8 cellular contexts compared by ENCODE assay signal in genomic region chr3:49723301-49723630, GRCh38. TPM values are rescaled to one million over a fixed set of nuclear protein-coding genes. Genes with fewer than 3 reads are reported as not detected.
DNase-seq lines count a peak whose midpoint lies in the region; ATAC-seq and TF ChIP-seq lines count a peak whose summit lies in the region.

No MANE protein-coding gene starts in this region.

- CTCF ChIA-PET in HEK293 (lab: Yijun Ruan, JAX) = interaction anchor here (0.6 to 0.7 kb wide), 2 partner anchors 12 to 183 kb away, joined by 3 read pairs; no protein-coding TSS in a partner anchor

- no peaks in the 10 kb centered on the region for H3K4me1 ChIP-seq in BE2C
- no peaks in the 10 kb centered on the region for H3K4me1 ChIP-seq in HEK293 (ENCODE audit: control insufficient read depth, insufficient read depth, low read length)
- H3K4me1 ChIP-seq in RWPE2 (ENCODE audit: insufficient read depth, poor library complexity, severe bottlenecking) = no peaks in the 10 kb centered on the region
- H3K4me1 ChIP-seq in adipocyte (ENCODE audit: control insufficient read depth, insufficient read depth, low read length) = peaks cover 33% of the 10 kb centered on the region
- H3K4me1 ChIP-seq in psoas muscle = peaks cover 36% of the 10 kb centered on the region

- POLR2A ChIA-PET in HEK293 (lab: Yijun Ruan, JAX) = interaction anchor here (0.5 to 1.7 kb wide), 7 partner anchors 8 to 1945 kb away, joined by 3 to 9 read pairs (median 4); partner anchors contain the start of gene IP6K1

- H3K9ac ChIP-seq in adipocyte (ENCODE audit: low read length) = peak overlapping the region; percentile 99

- no peaks in the 10 kb centered on the region; the same call in none of the 2 replicates for H3K36me3 ChIP-seq in BE2C
- peaks cover 0 to 77% of the 10 kb centered on the region in 2 experiments; a peak in 1 of 3 replicates for H3K36me3 ChIP-seq in HEK293 (ENCODE audit: control insufficient read depth in 2 of 2, insufficient read depth in 1 of 2, low read length in 2 of 2)
- peaks cover 24% of the 10 kb centered on the region for H3K36me3 ChIP-seq in RWPE2 (ENCODE audit: low read depth)
- H3K36me3 ChIP-seq in adipocyte (ENCODE audit: control insufficient read depth, insufficient read depth, low read length, severe bottlenecking) = peaks cover 43% of the 10 kb centered on the region
- peaks cover 2 to 60% of the 10 kb centered on the region in 2 donors for H3K36me3 ChIP-seq in psoas muscle (ENCODE audit: insufficient read depth in 1 of 2, low read depth in 1 of 2)

- intact Hi-C loops in left ventricle myocardium superior (cut with micrococcal nuclease) (no loop called here), psoas muscle (cut with DNase I) (no loop called here)

- peak overlapping the region; percentile 84 for H3K4me3 ChIP-seq in BE2C (ENCODE audit: low read depth, low read length)
- peak overlapping the region; percentile 90 for H3K4me3 ChIP-seq in HEK293 (ENCODE audit: low read depth, low read length)
- H3K4me3 ChIP-seq in RWPE2 (ENCODE audit: severe bottlenecking) = peak overlapping the region; percentile 96
- peak overlapping the region; percentile 99 for H3K4me3 ChIP-seq in adipocyte (ENCODE audit: low read length)
- H3K4me3 ChIP-seq in psoas muscle = peak overlapping the region; percentile 83

- whole genome bisulfite sequencing in psoas muscle, 3 donors = 0% methylated on average over 13 to 20 of the region's 20 CpGs

- no peaks in the 10 kb centered on the region for H3K9me3 ChIP-seq in BE2C
- H3K9me3 ChIP-seq in HEK293 (ENCODE audit: control insufficient read depth, insufficient read depth, low read depth, low read length) = no peaks in the 10 kb centered on the region
- H3K9me3 ChIP-seq in RWPE2 (ENCODE audit: severe bottlenecking) = no peaks in the 10 kb centered on the region
- H3K9me3 ChIP-seq in adipocyte (ENCODE audit: control insufficient read depth, low read length) = no peaks in the 10 kb centered on the region
- H3K9me3 ChIP-seq in psoas muscle = no peaks in the 10 kb centered on the region

- H3K27me3 ChIP-seq in BE2C (no peaks in the 10 kb centered on the region), RWPE2 (ENCODE audit: insufficient read depth, poor library complexity, severe bottlenecking) (no peaks in the 10 kb centered on the region), adipocyte (replicated peaks; ENCODE audit: control insufficient read depth, insufficient read depth, low read length) (no peaks in the 10 kb centered on the region), psoas muscle (ENCODE audit: insufficient read depth in 3 of 3, low read length in 2 of 3) (no peaks in the 10 kb centered on the region)

- TF ChIP-seq CTCF in BE2C (IDR thresholded peaks at IDR 0.05; ENCODE audit: low read depth, low read length) (no peak), HEK293 (tag by site-specific recombination; IDR thresholded peaks at IDR 0.05) (no peak), RWPE2 (IDR thresholded peaks at IDR 0.05; ENCODE audit: poor library complexity, severe bottlenecking) (no peak), psoas muscle (IDR thresholded peaks at IDR 0.05) (no peak)

- ATAC-seq in RWPE2 (ENCODE audit: low read depth) (no peak), left ventricle myocardium superior (peak; percentile 13), psoas muscle (peak; percentile 39 to 57 (median 52)), GM18502 (IDR thresholded peaks at IDR 0.05; ENCODE audit: poor library complexity, unreplicated experiment) (no peak), HG03521 (IDR thresholded peaks at IDR 0.05; ENCODE audit: unreplicated experiment) (no peak)

- DNase-seq in BE2C = peak; percentile 39
- peak; percentile 68 for DNase-seq in RWPE2 (ENCODE audit: low spot score)
- DNase-seq in adipocyte (ENCODE audit: low read depth) = peak; percentile 72
- DNase-seq in left ventricle myocardium superior = peak; percentile 72
- peak; percentile 68 to 84 for DNase-seq in psoas muscle

- H3K27ac ChIP-seq in HEK293 (ENCODE audit: extremely low read depth, low read depth, low read length) (peak overlapping the region; percentile 87), RWPE2 (ENCODE audit: poor library complexity, severe bottlenecking) (peak overlapping the region; percentile 64), psoas muscle (peak overlapping the region; percentile 94)

TF ChIP-seq in HEK293, 187 proteins besides CTCF, POLR2A, EP300 and RAD21:
- TF ChIP-seq, protein P1, sequence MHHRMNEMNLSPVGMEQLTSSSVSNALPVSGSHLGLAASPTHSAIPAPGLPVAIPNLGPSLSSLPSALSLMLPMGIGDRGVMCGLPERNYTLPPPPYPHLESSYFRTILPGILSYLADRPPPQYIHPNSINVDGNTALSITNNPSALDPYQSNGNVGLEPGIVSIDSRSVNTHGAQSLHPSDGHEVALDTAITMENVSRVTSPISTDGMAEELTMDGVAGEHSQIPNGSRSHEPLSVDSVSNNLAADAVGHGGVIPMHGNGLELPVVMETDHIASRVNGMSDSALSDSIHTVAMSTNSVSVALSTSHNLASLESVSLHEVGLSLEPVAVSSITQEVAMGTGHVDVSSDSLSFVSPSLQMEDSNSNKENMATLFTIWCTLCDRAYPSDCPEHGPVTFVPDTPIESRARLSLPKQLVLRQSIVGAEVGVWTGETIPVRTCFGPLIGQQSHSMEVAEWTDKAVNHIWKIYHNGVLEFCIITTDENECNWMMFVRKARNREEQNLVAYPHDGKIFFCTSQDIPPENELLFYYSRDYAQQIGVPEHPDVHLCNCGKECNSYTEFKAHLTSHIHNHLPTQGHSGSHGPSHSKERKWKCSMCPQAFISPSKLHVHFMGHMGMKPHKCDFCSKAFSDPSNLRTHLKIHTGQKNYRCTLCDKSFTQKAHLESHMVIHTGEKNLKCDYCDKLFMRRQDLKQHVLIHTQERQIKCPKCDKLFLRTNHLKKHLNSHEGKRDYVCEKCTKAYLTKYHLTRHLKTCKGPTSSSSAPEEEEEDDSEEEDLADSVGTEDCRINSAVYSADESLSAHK (tag by site-specific recombination; IDR thresholded peaks at IDR 0.05) = no peak
- TF ChIP-seq ZBTB6 (tag by site-specific recombination; IDR thresholded peaks at IDR 0.05) (no peak), ZNF544 (tag by site-specific recombination; IDR thresholded peaks at IDR 0.05) (no peak), ZFHX2 (tag by site-specific recombination; conservative IDR thresholded peaks at IDR 0.05) (no peak), ELK4 (IDR thresholded peaks at IDR 0.05; ENCODE audit: borderline replicate concordance, low read depth, low read length) (no peak), ZNF16 (tag by site-specific recombination; IDR thresholded peaks at IDR 0.05; ENCODE audit: low read depth) (no peak), ZNF585B (tag by site-specific recombination; IDR thresholded peaks at IDR 0.05) (no peak), ZNF10 (tag by site-specific recombination; IDR thresholded peaks at IDR 0.05) (no peak), ZNF121 (tag by site-specific recombination; IDR thresholded peaks at IDR 0.05) (no peak), ZBTB20 (tag by site-specific recombination; IDR thresholded peaks at IDR 0.05) (no peak), ZNF677 (tag by site-specific recombination; IDR thresholded peaks at IDR 0.05) (no peak), KLF1 (tag by site-specific recombination; IDR thresholded peaks at IDR 0.05) (no peak), ZNF555 (tag by site-specific recombination; conservative IDR thresholded peaks at IDR 0.05) (no peak), MZF1 (tag by site-specific recombination; IDR thresholded peaks at IDR 0.05; ENCODE audit: borderline replicate concordance) (no peak)
TF ChIP-seq in HEK293: peak in this region for 0.

RNA-seq across cellular contexts. Expression of gene GMPPB, which starts 0.5 kb away (rescaled TPM):
- 18.8 TPM for polyA plus RNA-seq in BE2C (2012; ENCODE audit: insufficient read depth, insufficient read length, low read depth)
- 16.4 TPM for total RNA-seq in left ventricle myocardium superior
- 10 to 100 TPM in 2 of 4 donors, 1 to 10 TPM in 2; 9.3 to 14.5 (median 11.1) TPM for total RNA-seq in psoas muscle
- polyA plus RNA-seq in psoas muscle = 10 to 100 TPM; 12.5 to 30.7 (median 22.2) TPM

RNA-seq across cellular contexts. Expression of gene AMIGO3, which starts 3.8 kb away (rescaled TPM):
- polyA plus RNA-seq in BE2C (2012; ENCODE audit: insufficient read depth, insufficient read length, low read depth) = 6.7 TPM
- not detected for total RNA-seq in left ventricle myocardium superior
- under 1 TPM in 1 of 4 donors, not detected in 3; 0.36 TPM for total RNA-seq in psoas muscle
- polyA plus RNA-seq in psoas muscle = under 1 TPM; 0.38 to 0.94 (median 0.49) TPM

RNA-seq across cellular contexts. Expression of gene RNF123, which starts 33.9 kb away (rescaled TPM):
- 35.4 TPM for polyA plus RNA-seq in BE2C (2012; ENCODE audit: insufficient read depth, insufficient read length, low read depth)
- total RNA-seq in left ventricle myocardium superior (45.3 TPM), psoas muscle (100 to 1,000 TPM; 105 to 170 (median 146) TPM)
- 10 to 100 TPM; 36.1 to 89.3 (median 76.9) TPM for polyA plus RNA-seq in psoas muscle

RNA-seq across cellular contexts. Expression of gene MST1, which starts 34.0 kb away (rescaled TPM):
- polyA plus RNA-seq in BE2C (2012; ENCODE audit: insufficient read depth, insufficient read length, low read depth) = 35.2 TPM
- total RNA-seq in left ventricle myocardium superior = 6.6 TPM
- 1 to 10 TPM; 3.2 to 7.0 (median 4.7) TPM for total RNA-seq in psoas muscle
- 1 to 10 TPM; 1.4 to 4.5 (median 2.0) TPM for polyA plus RNA-seq in psoas muscle

RNA-seq across cellular contexts. Expression of gene APEH, which starts 49.1 kb away (rescaled TPM):
- polyA plus RNA-seq in BE2C (2012; ENCODE audit: insufficient read depth, insufficient read length, low read depth) = 130 TPM
- 113 TPM for total RNA-seq in left ventricle myocardium superior
- total RNA-seq in psoas muscle = 100 to 1,000 TPM; 115 to 189 (median 165) TPM
- 100 to 1,000 TPM in 1 of 3 donors, 10 to 100 TPM in 2; 70.8 to 109 (median 89.1) TPM for polyA plus RNA-seq in psoas muscle

Comparison
In these comparisons a context has a peak if more than half of its experiments do, and no peak if none do; other contexts are left out.
1. ATAC-seq: peak in left ventricle myocardium superior (single experiment) and psoas muscle (4 of 4); none in RWPE2 (single experiment), GM18502 (single experiment) and HG03521 (single experiment).
2. Peak in every context shown above with its lines, with median percentiles within 50 percentile points of each other: DNase-seq, H3K4me3 ChIP-seq and H3K27ac ChIP-seq.